ENCODE assay signal across 27 cellular contexts in genomic region chr12:39919790-39920189, GRCh38.
A peak's percentile ranks its signal among the peaks of the same experiment; 100 is the strongest.
DNase-seq lines count a peak whose midpoint lies in the region; ATAC-seq, FAIRE-seq and TF ChIP-seq lines count a peak whose summit lies in the region.
"Had no signal": no experiment of that assay in that cellular context is flagged by ENCODE, and none has a peak within 500 bp of the region (broad histone marks: within the 10 kb centered on the region; RNA-seq: fewer than 3 reads in every experiment).

No MANE protein-coding gene starts in this region.

- no peak for FAIRE-seq in small intestine (lab: Jason Lieb, UNC)
- FAIRE-seq: GM12892, GM19239, H54, HTR-8/SVneo, K562 had no signal

- no peaks in the 10 kb centered on the region for H3F3A ChIP-seq in PC-3 (ENCODE audit: low read length, unreplicated experiment)
- no peaks in the 10 kb centered on the region for H3F3A ChIP-seq in GM23248 (ENCODE audit: insufficient read depth)

- H3K9ac ChIP-seq in PC-3 (ENCODE audit: low read length) (no peak overlapping the region), GM23248 (no peak overlapping the region)

- no peak overlapping the region for H2AFZ ChIP-seq in PC-3 (ENCODE audit: low read length)
- no peak overlapping the region for H2AFZ ChIP-seq in GM23248

- H3K9me3 ChIP-seq in PC-3 (ENCODE audit: low read length) (no peaks in the 10 kb centered on the region), lower lobe of right lung (no peaks in the 10 kb centered on the region), small intestine (ENCODE audit: control insufficient read depth, low read depth) (no peaks in the 10 kb centered on the region), GM23248 (ENCODE audit: low read depth) (no peaks in the 10 kb centered on the region)
- H3K9me3 ChIP-seq: BE2C, SJSA1 had no signal

- ATAC-seq in PC-3 (0 out of 2 replicates have a peak, but pooled peaks have one; percentile 13), foreskin keratinocyte (peak; percentile 9), lower lobe of right lung (peak; percentile 59 to 85)
- no peak for ATAC-seq in activated naive CD8-positive, alpha-beta T cell treated with anti-CD3 and anti-CD28 coated beads, Interleukin-2, amount 50 U/mL, for 24 hours
- ATAC-seq: K562 had no signal

- intact Hi-C loops in PC-3 (cut with micrococcal nuclease) (loop anchor here (10.0 kb wide), 1 partner anchor 85 kb away; no protein-coding TSS in a partner anchor), lower lobe of right lung (cut with DNase I) (no loop called here)

- H3K4me3 ChIP-seq in PC-3 (ENCODE audit: low read length) (no peak overlapping the region), lower lobe of right lung (no peak overlapping the region), small intestine (ENCODE audit: low read depth in 1 of 2, low read length in 2 of 2) (no peak overlapping the region), GM23248 (no peak overlapping the region)
- H3K4me3 ChIP-seq: K562, SJSA1 had no signal

- no peaks in the 10 kb centered on the region for H3K79me2 ChIP-seq in PC-3 (ENCODE audit: low read length)
- H3K79me2 ChIP-seq in GM23248 (ENCODE audit: insufficient read depth): no peaks in the 10 kb centered on the region

- H3K9me2 ChIP-seq in PC-3 (replicated peaks; ENCODE audit: low read length) (no peaks in the 10 kb centered on the region), GM23248 (ENCODE audit: insufficient read depth) (no peaks in the 10 kb centered on the region)

- in situ Hi-C loops in GM23248 (cut with MboI): no loop called here

- H3K4me2 ChIP-seq in PC-3 (ENCODE audit: low read length) (no peak overlapping the region), GM23248 (ENCODE audit: unreplicated experiment) (no peak overlapping the region)

- no peaks in the 10 kb centered on the region for H3K27me3 ChIP-seq in PC-3 (ENCODE audit: low read length)
- H3K27me3 ChIP-seq in foreskin keratinocyte: no peaks in the 10 kb centered on the region
- H3K27me3 ChIP-seq in lower lobe of right lung (ENCODE audit: low read depth): no peaks in the 10 kb centered on the region
- H3K27me3 ChIP-seq in small intestine (ENCODE audit: control insufficient read depth in 2 of 2, insufficient read depth in 2 of 2, low read length in 2 of 2): no peaks in the 10 kb centered on the region
- no peaks in the 10 kb centered on the region for H3K27me3 ChIP-seq in GM23248 (replicated peaks; ENCODE audit: insufficient read depth)
- H3K27me3 ChIP-seq: SJSA1 had no signal

- DNase-seq in PC-3: no peak
- DNase-seq in foreskin keratinocyte: peak; percentile 25 to 47
- DNase-seq in lower lobe of right lung: no peak
- DNase-seq in small intestine: peak; percentile 40
- no peak for DNase-seq in NCI-H69 (lab: John Stamatoyannopoulos, UW)
- DNase-seq in GM23248: no peak
- no peak for DNase-seq in activated naive CD8-positive, alpha-beta T cell treated with anti-CD3 and anti-CD28 coated beads, Interleukin-2, amount 50 U/mL, for 24 hours
- DNase-seq: 8988T; ACHN; BE2C; CD8-positive, alpha-beta memory T cell; DND-41; Kasumi-1; NCI-H1092 treated with DMSO at 0.1 percent for 48 hours; NCI-H1436; NCI-H187 treated with DMSO at 0.1 percent for 48 hours; NCI-H446 treated with DMSO at 0.1 percent for 48 hours; NCI-H526; Right ventricle myocardium superior; RPMI8226 had no signal

- H3K4me1 Mint-ChIP-seq in activated naive CD8-positive, alpha-beta T cell treated with anti-CD3 and anti-CD28 coated beads, Interleukin-2, amount 50 U/mL, for 24 hours: no peaks in the 10 kb centered on the region
- H3K4me1 Mint-ChIP-seq: CD8-positive, alpha-beta memory T cell had no signal

- H3K9me3 Mint-ChIP-seq in activated naive CD8-positive, alpha-beta T cell treated with anti-CD3 and anti-CD28 coated beads, Interleukin-2, amount 50 U/mL, for 24 hours: no peaks in the 10 kb centered on the region
- H3K9me3 Mint-ChIP-seq: CD8-positive, alpha-beta memory T cell had no signal

- no peaks in the 10 kb centered on the region for H3K27me3 Mint-ChIP-seq in activated naive CD8-positive, alpha-beta T cell treated with anti-CD3 and anti-CD28 coated beads, Interleukin-2, amount 50 U/mL, for 24 hours
- H3K27me3 Mint-ChIP-seq: CD8-positive, alpha-beta memory T cell had no signal

- H3K4me1 ChIP-seq in PC-3 (ENCODE audit: insufficient read depth, low read length): no peaks in the 10 kb centered on the region
- no peaks in the 10 kb centered on the region for H3K4me1 ChIP-seq in foreskin keratinocyte
- no peaks in the 10 kb centered on the region for H3K4me1 ChIP-seq in lower lobe of right lung
- H3K4me1 ChIP-seq in small intestine (ENCODE audit: control insufficient read depth in 2 of 2, insufficient read depth in 1 of 2, low read depth in 1 of 2, low read length in 1 of 2): no peaks in the 10 kb centered on the region
- no peaks in the 10 kb centered on the region for H3K4me1 ChIP-seq in GM23248 (ENCODE audit: insufficient read depth)
- H3K4me1 ChIP-seq: BE2C, SJSA1 had no signal

- no peak overlapping the region for H3K27ac Mint-ChIP-seq in activated naive CD8-positive, alpha-beta T cell treated with anti-CD3 and anti-CD28 coated beads, Interleukin-2, amount 50 U/mL, for 24 hours
- H3K27ac Mint-ChIP-seq: CD8-positive, alpha-beta memory T cell had no signal

- whole genome bisulfite sequencing in small intestine, 3 donors: 33 to 76% (median 48%) methylated on average over 1 of the region's 1 CpG
- WGBS in GM23248 (ENCODE audit: low coverage in 1 of 2, low lambda C conversion rate in 2 of 2, missing lambda C conversion rate in 2 of 2), 2 experiments: 100% methylated on average over 1 of the region's 1 CpG

- no peaks in the 10 kb centered on the region for H3K36me3 Mint-ChIP-seq in activated naive CD8-positive, alpha-beta T cell treated with anti-CD3 and anti-CD28 coated beads, Interleukin-2, amount 50 U/mL, for 24 hours (ENCODE audit: low read depth)
- H3K36me3 Mint-ChIP-seq: CD14-positive monocyte had no signal

- POLR2A ChIA-PET in PC-3 (lab: Charles Lee; ENCODE audit: unreplicated experiment): no interaction called here

- TF ChIP-seq CTCF in PC-3 (conservative IDR thresholded peaks at IDR 0.05; ENCODE audit: low read depth, low read length): no peak
- no peak for TF ChIP-seq CTCF in foreskin keratinocyte (conservative IDR thresholded peaks at IDR 0.05)
- TF ChIP-seq CTCF in lower lobe of right lung (IDR thresholded peaks at IDR 0.05): no peak

- H3K36me3 ChIP-seq in PC-3 (ENCODE audit: low read depth, low read length) (no peaks in the 10 kb centered on the region), lower lobe of right lung (no peaks in the 10 kb centered on the region), small intestine (ENCODE audit: control insufficient read depth in 2 of 2, insufficient read depth in 2 of 2, low read length in 2 of 2) (no peaks in the 10 kb centered on the region), GM23248 (ENCODE audit: low read depth) (no peaks in the 10 kb centered on the region)
- H3K36me3 ChIP-seq: BE2C, SJSA1 had no signal

- no peak overlapping the region for H3K4me3 Mint-ChIP-seq in activated naive CD8-positive, alpha-beta T cell treated with anti-CD3 and anti-CD28 coated beads, Interleukin-2, amount 50 U/mL, for 24 hours
- H3K4me3 Mint-ChIP-seq: CD14-positive monocyte; CD8-positive, alpha-beta memory T cell had no signal

- no TSS peak for BruUV-seq in PC-3 (replicated peaks; lab: Mats Ljungman, UMichigan)

- no peak overlapping the region for H3K27ac ChIP-seq in PC-3 (ENCODE audit: low read length)
- no peak overlapping the region for H3K27ac ChIP-seq in foreskin keratinocyte
- no peak overlapping the region for H3K27ac ChIP-seq in lower lobe of right lung
- H3K27ac ChIP-seq in small intestine (ENCODE audit: low read depth in 1 of 2, low read length in 1 of 2): no peak overlapping the region
- no peak overlapping the region for H3K27ac ChIP-seq in GM23248
- H3K27ac ChIP-seq: SJSA1 had no signal

- H4K20me1 ChIP-seq in PC-3 (ENCODE audit: low read length): no peaks in the 10 kb centered on the region
- no peaks in the 10 kb centered on the region for H4K20me1 ChIP-seq in GM23248 (ENCODE audit: insufficient read depth)

- CTCF ChIA-PET in PC-3 (lab: Charles Lee): interaction anchor here (0.6 kb wide), 1 partner anchor 14 kb away, joined by 3 read pairs; no protein-coding TSS in a partner anchor

Comparison
In these comparisons a context has a peak if more than half of its experiments do, and no peak if none do; other contexts are left out.
1. DNase-seq: peak in foreskin keratinocyte (2 of 2) and small intestine (single experiment); none in PC-3 (single experiment), lower lobe of right lung (single experiment), NCI-H69 (single experiment), GM23248 (single experiment) and activated naive CD8-positive, alpha-beta T cell treated with anti-CD3 and anti-CD28 coated beads, Interleukin-2, amount 50 U/mL, for 24 hours (single experiment).